2 cellular contexts compared by ENCODE assay signal in the genomic region with DNA sequence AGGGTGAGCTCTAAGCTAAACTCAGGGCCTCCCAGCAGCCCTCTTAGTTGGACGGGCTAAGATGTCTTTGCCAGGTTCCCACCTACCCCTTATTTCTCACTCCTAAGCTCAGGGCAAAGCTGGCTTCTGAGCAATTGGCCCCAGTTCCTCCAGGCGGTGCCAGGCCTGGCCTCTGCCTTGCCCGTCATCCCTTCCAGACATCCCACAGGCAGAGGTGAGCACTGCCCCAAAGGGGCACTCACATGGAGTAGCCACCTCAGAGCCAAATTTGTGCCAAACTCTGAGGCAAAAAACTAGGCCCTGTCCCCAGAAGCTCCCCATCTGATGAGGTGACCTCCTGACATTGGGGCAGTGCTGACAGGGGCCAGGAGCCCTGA.
TF ChIP-seq lines count a peak whose summit lies in the region.

No MANE protein-coding gene starts in this region.

TF ChIP-seq in A549, 52 proteins besides CTCF, POLR2A, EP300 and RAD21:
- TF ChIP-seq JUN (IDR thresholded peaks at IDR 0.05) (no peak), HOXB13 (CRISPR knock-in tag; IDR thresholded peaks at IDR 0.05; ENCODE audit: low read depth) (no peak)
- TF ChIP-seq, protein P1, sequence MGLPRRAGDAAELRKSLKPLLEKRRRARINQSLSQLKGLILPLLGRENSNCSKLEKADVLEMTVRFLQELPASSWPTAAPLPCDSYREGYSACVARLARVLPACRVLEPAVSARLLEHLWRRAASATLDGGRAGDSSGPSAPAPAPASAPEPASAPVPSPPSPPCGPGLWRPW (IDR thresholded peaks at IDR 0.05), result no peak

TF ChIP-seq in IMR-90, 13 proteins besides CTCF, POLR2A, EP300 and RAD21:
- TF ChIP-seq MAZ (IDR thresholded peaks at IDR 0.05; ENCODE audit: borderline replicate concordance, low read depth, low read length), result no peak
- no peak for TF ChIP-seq FOS (IDR thresholded peaks at IDR 0.05; ENCODE audit: low read depth, low read length)
- TF ChIP-seq RFX5 (IDR thresholded peaks at IDR 0.05; ENCODE audit: low read depth, low read length), result no peak
- no peak for TF ChIP-seq MAFK (IDR thresholded peaks at IDR 0.05; ENCODE audit: low read depth, low read length)
- TF ChIP-seq NFE2L2 (IDR thresholded peaks at IDR 0.05; ENCODE audit: low read depth, low read length), result no peak
- no peak for TF ChIP-seq RCOR1 (IDR thresholded peaks at IDR 0.05; ENCODE audit: insufficient replicate concordance, low read length)
